In genomic region chrX:20729421-20729820, GRCh38 we compare ENCODE assay signal across 30 cellular contexts.
DNase-seq lines count a peak whose midpoint lies in the region; TF ChIP-seq lines count a peak whose summit lies in the region.
"Had no signal": no experiment of that assay in that cellular context is flagged by ENCODE, and none has a peak within 500 bp of the region (broad histone marks: within the 10 kb centered on the region; RNA-seq: fewer than 3 reads in every experiment).

No MANE protein-coding gene starts in this region.

- H3K4me1 Mint-ChIP-seq in activated CD4-positive, alpha-beta memory T cell treated with anti-CD3 and anti-CD28 coated beads for 36 hours (ENCODE audit: low read depth): no peaks in the 10 kb centered on the region
- H3K4me1 Mint-ChIP-seq: activated naive CD4-positive, alpha-beta T cell treated with anti-CD3 and anti-CD28 coated beads, Interleukin-2, amount 50 U/mL, for 24 hours; CD4-positive, CD25-positive, alpha-beta regulatory T cell; nephron; stimulated activated effector memory CD8-positive, alpha-beta T cell treated with anti-CD3 and anti-CD28 coated beads, Interleukin-12 subunit alpha, Interleukin-12 subunit beta, amount 100 ng/mL, for 72 hours had no signal

- H3K27ac ChIP-seq in GM23248: peak overlapping the region; percentile 50
- H3K27ac ChIP-seq: dorsolateral prefrontal cortex, esophagus muscularis mucosa, Peyer's patch, sigmoid colon, upper lobe of left lung had no signal

- H3K4me3 ChIP-seq in GM23248: no peak overlapping the region
- H3K4me3 ChIP-seq in fibroblast of pulmonary artery (replicated peaks; ENCODE audit: low read depth, low read length): no peak overlapping the region
- H3K4me3 ChIP-seq: dorsolateral prefrontal cortex, esophagus muscularis mucosa, Peyer's patch, sigmoid colon, upper lobe of left lung had no signal

- no peak overlapping the region for H3K4me3 Mint-ChIP-seq in activated CD4-positive, alpha-beta memory T cell treated with anti-CD3 and anti-CD28 coated beads for 36 hours
- H3K4me3 Mint-ChIP-seq: activated CD8-positive, alpha-beta T cell treated with anti-CD3 and anti-CD28 coated beads for 36 hours; activated naive CD4-positive, alpha-beta T cell treated with anti-CD3 and anti-CD28 coated beads, Interleukin-2, amount 50 U/mL, for 24 hours; CD4-positive, CD25-positive, alpha-beta regulatory T cell; HFFc6; nephron; stimulated activated effector memory CD8-positive, alpha-beta T cell treated with anti-CD3 and anti-CD28 coated beads, Interleukin-12 subunit alpha, Interleukin-12 subunit beta, amount 100 ng/mL, for 72 hours; T-helper 2 cell treated with Interferon-gamma antibody and Interleukin-4, amounts not matched to agents 5 μg/mL and 100 μg/mL, for 36 hours had no signal

- no peaks in the 10 kb centered on the region for H3K27me3 Mint-ChIP-seq in activated CD4-positive, alpha-beta memory T cell treated with anti-CD3 and anti-CD28 coated beads for 36 hours
- H3K27me3 Mint-ChIP-seq: activated naive CD4-positive, alpha-beta T cell treated with anti-CD3 and anti-CD28 coated beads, Interleukin-2, amount 50 U/mL, for 24 hours had no signal

- H3K4me1 ChIP-seq in GM23248 (ENCODE audit: insufficient read depth): peaks cover 19% of the 10 kb centered on the region
- H3K4me1 ChIP-seq: esophagus muscularis mucosa, Peyer's patch, sigmoid colon, upper lobe of left lung had no signal

- no peaks in the 10 kb centered on the region for H4K20me1 ChIP-seq in GM23248 (ENCODE audit: insufficient read depth)

- H3F3A ChIP-seq in GM23248 (ENCODE audit: insufficient read depth): peaks cover 10% of the 10 kb centered on the region

- peak overlapping the region; percentile 28 for H3K4me2 ChIP-seq in GM23248 (ENCODE audit: unreplicated experiment)

- H3K27ac Mint-ChIP-seq in activated CD4-positive, alpha-beta memory T cell treated with anti-CD3 and anti-CD28 coated beads for 36 hours: no peak overlapping the region
- H3K27ac Mint-ChIP-seq: activated CD8-positive, alpha-beta T cell treated with anti-CD3 and anti-CD28 coated beads for 36 hours; activated naive CD4-positive, alpha-beta T cell treated with anti-CD3 and anti-CD28 coated beads, Interleukin-2, amount 50 U/mL, for 24 hours; activated T-helper 2 cell treated with anti-CD3 and anti-CD28 coated beads, Interferon-gamma antibody, Interleukin-2, Interleukin-4, amounts not matched to agents 10 μg/mL and 5 μg/mL and 100 μg/mL, durations not matched to agents 14 hours and 24 hours and 36 hours; CD4-positive, CD25-positive, alpha-beta regulatory T cell; HFFc6; nephron; stimulated activated effector memory CD8-positive, alpha-beta T cell treated with anti-CD3 and anti-CD28 coated beads, Interleukin-12 subunit alpha, Interleukin-12 subunit beta, amount 100 ng/mL, for 72 hours; T-helper 2 cell treated with Interferon-gamma antibody and Interleukin-4, amounts not matched to agents 5 μg/mL and 100 μg/mL, for 36 hours had no signal

- in situ Hi-C loops in GM23248 (cut with MboI): no loop called here

- intact Hi-C loops in activated CD4-positive, alpha-beta memory T cell treated with anti-CD3 and anti-CD28 coated beads for 36 hours (cut with micrococcal nuclease): no loop called here

- no peak overlapping the region for H3K9ac ChIP-seq in GM23248

- CTCF ChIA-PET in activated CD4-positive, alpha-beta memory T cell treated with anti-CD3 and anti-CD28 coated beads for 36 hours (lab: Charles Lee): no interaction called here

- H3K9me2 ChIP-seq in GM23248 (ENCODE audit: insufficient read depth): no peaks in the 10 kb centered on the region

- no peaks in the 10 kb centered on the region for H3K36me3 ChIP-seq in GM23248 (ENCODE audit: low read depth)
- H3K36me3 ChIP-seq: esophagus muscularis mucosa, Peyer's patch, sigmoid colon, upper lobe of left lung had no signal

- no peaks in the 10 kb centered on the region for H3K36me3 Mint-ChIP-seq in activated CD4-positive, alpha-beta memory T cell treated with anti-CD3 and anti-CD28 coated beads for 36 hours
- H3K36me3 Mint-ChIP-seq: activated naive CD4-positive, alpha-beta T cell treated with anti-CD3 and anti-CD28 coated beads, Interleukin-2, amount 50 U/mL, for 24 hours; CD4-positive, CD25-positive, alpha-beta regulatory T cell; stimulated activated effector memory CD8-positive, alpha-beta T cell treated with anti-CD3 and anti-CD28 coated beads, Interleukin-12 subunit alpha, Interleukin-12 subunit beta, amount 100 ng/mL, for 72 hours had no signal

- no peak for TF ChIP-seq CTCF in fibroblast of pulmonary artery (IDR thresholded peaks at IDR 0.05; ENCODE audit: low read length, missing control alignments)

- DNase-seq in GM23248 (peak; percentile 73), amniotic epithelial cell (ENCODE audit: low read depth) (peak; percentile 0), fibroblast of pulmonary artery (ENCODE audit: low read depth) (peak; percentile 21), stromal cell of bone marrow (ENCODE audit: low read depth) (peak; percentile 49), NCI-H2081 (lab: John Stamatoyannopoulos, UW) (no peak), A172 (ENCODE audit: low spot score) (no peak)
- DNase-seq in activated CD4-positive, alpha-beta memory T cell treated with anti-CD3 and anti-CD28 coated beads for 36 hours: no peak
- DNase-seq: activated CD8-positive, alpha-beta memory T cell treated with anti-CD3 and anti-CD28 coated beads, Interleukin-2, amount 50 U/mL, for 48 hours; activated CD8-positive, alpha-beta T cell treated with anti-CD3 and anti-CD28 coated beads for 36 hours; CD4-positive, CD25-positive, alpha-beta regulatory T cell; dorsolateral prefrontal cortex; glutamatergic neuron; HFFc6; KBM-7; MM.1S; NCI-H1417 treated with DMSO at 0.1 percent for 48 hours; NCI-H2029 treated with DMSO at 0.1 percent for 48 hours; NCI-H2227 treated with DMSO at 0.1 percent for 48 hours; NCI-H748 treated with DMSO at 0.1 percent for 48 hours; Peyer's patch; SHP77 treated with DMSO at 0.1 percent for 48 hours; sigmoid colon; stimulated activated CD4-positive, alpha-beta T cell treated with anti-CD3 and anti-CD28 coated beads, Interleukin-15, amount 100 ng/mL, for 24 hours; upper lobe of left lung had no signal

- H3K9me3 ChIP-seq in GM23248 (ENCODE audit: low read depth): no peaks in the 10 kb centered on the region
- H3K9me3 ChIP-seq: esophagus muscularis mucosa, Peyer's patch, sigmoid colon, upper lobe of left lung had no signal

- 0% methylated on average over 1 of the region's 1 CpG for WGBS in GM23248 (ENCODE audit: low coverage in 1 of 2, low lambda C conversion rate in 2 of 2, missing lambda C conversion rate in 2 of 2), 2 experiments

- H3K27me3 ChIP-seq in GM23248 (replicated peaks; ENCODE audit: insufficient read depth): no peaks in the 10 kb centered on the region
- H3K27me3 ChIP-seq: esophagus muscularis mucosa, Peyer's patch, sigmoid colon, upper lobe of left lung had no signal

- no peak overlapping the region for H2AFZ ChIP-seq in GM23248

- no peaks in the 10 kb centered on the region for H3K79me2 ChIP-seq in GM23248 (ENCODE audit: insufficient read depth)

- POLR2A ChIA-PET in activated CD4-positive, alpha-beta memory T cell treated with anti-CD3 and anti-CD28 coated beads for 36 hours (lab: Charles Lee): no interaction called here

- no peaks in the 10 kb centered on the region for H3K9me3 Mint-ChIP-seq in activated CD4-positive, alpha-beta memory T cell treated with anti-CD3 and anti-CD28 coated beads for 36 hours
- H3K9me3 Mint-ChIP-seq: activated CD8-positive, alpha-beta T cell treated with anti-CD3 and anti-CD28 coated beads for 36 hours; activated naive CD4-positive, alpha-beta T cell treated with anti-CD3 and anti-CD28 coated beads, Interleukin-2, amount 50 U/mL, for 24 hours; activated T-helper 2 cell treated with anti-CD3 and anti-CD28 coated beads, Interferon-gamma antibody, Interleukin-2, Interleukin-4, amounts not matched to agents 10 μg/mL and 5 μg/mL and 100 μg/mL, durations not matched to agents 14 hours and 24 hours and 36 hours; CD4-positive, CD25-positive, alpha-beta regulatory T cell; nephron; stimulated activated effector memory CD8-positive, alpha-beta T cell treated with anti-CD3 and anti-CD28 coated beads, Interleukin-12 subunit alpha, Interleukin-12 subunit beta, amount 100 ng/mL, for 72 hours; T-helper 2 cell treated with Interferon-gamma antibody and Interleukin-4, amounts not matched to agents 5 μg/mL and 100 μg/mL, for 36 hours had no signal

Comparison
In these comparisons a context has a peak if more than half of its experiments do, and no peak if none do; other contexts are left out.
1. DNase-seq: peak in GM23248 (single experiment), amniotic epithelial cell (single experiment), fibroblast of pulmonary artery (single experiment) and stromal cell of bone marrow (single experiment); none in NCI-H2081 (0 of 2), activated CD4-positive, alpha-beta memory T cell treated with anti-CD3 and anti-CD28 coated beads for 36 hours (single experiment) and A172 (single experiment).